In the genomic region with DNA sequence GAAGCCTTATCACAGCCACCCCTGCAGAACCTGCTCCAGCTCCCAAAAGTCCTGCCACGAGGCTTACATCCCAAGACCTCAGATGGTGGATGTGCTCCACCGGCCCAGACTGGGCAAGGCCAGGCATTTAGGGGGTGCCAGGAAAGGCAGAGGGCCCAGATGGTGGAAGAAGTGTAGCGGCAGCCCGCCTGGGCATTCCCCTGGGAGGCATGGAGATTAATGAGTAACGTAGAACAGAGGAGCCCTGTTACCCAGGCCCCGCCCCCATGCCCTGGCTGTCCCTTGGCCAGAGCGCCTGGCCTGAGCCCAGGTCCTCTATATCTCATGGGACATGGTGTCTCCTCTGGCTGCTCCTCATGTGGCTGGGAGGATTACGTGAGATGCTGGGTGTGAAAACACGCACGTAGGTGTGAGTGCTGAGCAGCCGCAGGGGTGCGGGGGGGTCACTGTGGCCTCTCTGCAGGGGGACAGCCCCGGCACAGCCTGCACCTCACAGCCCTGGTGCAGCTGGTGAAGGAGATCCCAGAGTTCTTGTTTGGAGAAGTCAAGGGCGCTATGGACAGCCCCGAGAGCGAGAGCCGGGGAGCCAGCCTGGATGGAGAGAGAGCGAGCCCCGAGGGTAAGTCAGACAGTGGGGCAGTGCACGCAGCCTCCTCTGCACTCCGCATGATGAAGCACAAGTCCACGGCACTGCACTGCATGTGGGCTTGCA, we compare ENCODE assay signal across 9 cellular contexts. TPM values are rescaled to one million over a fixed set of nuclear protein-coding genes. Genes with fewer than 3 reads are reported as not detected.
A peak's percentile ranks its signal among the peaks of the same experiment; 100 is the strongest.
DNase-seq lines count a peak whose midpoint lies in the region; ATAC-seq and TF ChIP-seq lines count a peak whose summit lies in the region.
"Had no signal": no experiment of that assay in that cellular context is flagged by ENCODE, and none has a peak within 500 bp of the region (broad histone marks: within the 10 kb centered on the region; RNA-seq: fewer than 3 reads in every experiment).

No MANE protein-coding gene starts in this region.

- H3K9me3 Mint-ChIP-seq in activated CD8-positive, alpha-beta memory T cell treated with anti-CD3 and anti-CD28 coated beads, Interleukin-2, amount 10 ng/mL, durations not matched to agents 7 days and 5 days (ENCODE audit: low read depth) = no peaks in the 10 kb centered on the region
- no peaks in the 10 kb centered on the region for H3K9me3 Mint-ChIP-seq in GM23338

- H3K9me2 ChIP-seq in GM23338 (ENCODE audit: insufficient read depth) = no peaks in the 10 kb centered on the region

- H3K4me2 ChIP-seq in GM23338 = no peak overlapping the region

- H4K20me1 ChIP-seq in GM23338 (replicated peaks; ENCODE audit: insufficient read depth) = no peaks in the 10 kb centered on the region; the same call in 1 of the 2 replicates

- peaks cover 4% of the 10 kb centered on the region in 2 donors for H3K4me1 ChIP-seq in left lung
- H3K4me1 ChIP-seq in upper lobe of left lung = peaks cover 1 to 8% (median 4%) of the 10 kb centered on the region in 4 donors
- H3K4me1 ChIP-seq in GM23338 (ENCODE audit: insufficient read depth) = no peaks in the 10 kb centered on the region; the same call in 1 of the 2 replicates

- H3K27ac Mint-ChIP-seq in activated CD8-positive, alpha-beta memory T cell treated with anti-CD3 and anti-CD28 coated beads, Interleukin-2, amount 10 ng/mL, durations not matched to agents 7 days and 5 days = no peak overlapping the region
- no peak overlapping the region for H3K27ac Mint-ChIP-seq in GM23338

- DNase-seq in activated CD8-positive, alpha-beta memory T cell treated with anti-CD3 and anti-CD28 coated beads, Interleukin-2, amount 50 U/mL, for 48 hours = peak; percentile 43
- no peak for DNase-seq in activated CD8-positive, alpha-beta memory T cell treated with anti-CD3 and anti-CD28 coated beads, Interleukin-2, amount 10 ng/mL, durations not matched to agents 7 days and 5 days
- DNase-seq in astrocyte of the hippocampus (ENCODE audit: low read depth, low spot score) (peak; percentile 34), left lung (peak in 1 of 2 donors; percentile 77), upper lobe of left lung (peak; percentile 21 to 64), erythroblast (lab: John Stamatoyannopoulos, UW) (no peak), GM23338 (ENCODE audit: low spot score) (no peak), dermis blood vessel endothelial cell (no peak)
- DNase-seq: KBM-7 had no signal

- no peak overlapping the region for H3K4me3 Mint-ChIP-seq in activated CD8-positive, alpha-beta memory T cell treated with anti-CD3 and anti-CD28 coated beads, Interleukin-2, amount 10 ng/mL, durations not matched to agents 7 days and 5 days
- H3K4me3 Mint-ChIP-seq in GM23338 = no peak overlapping the region

- no peaks in the 10 kb centered on the region for H3K27me3 ChIP-seq in left lung
- H3K27me3 ChIP-seq in upper lobe of left lung = no peaks in the 10 kb centered on the region
- H3K27me3 ChIP-seq in GM23338 (ENCODE audit: insufficient read depth) = no peaks in the 10 kb centered on the region

- H3K36me3 Mint-ChIP-seq in activated CD8-positive, alpha-beta memory T cell treated with anti-CD3 and anti-CD28 coated beads, Interleukin-2, amount 10 ng/mL, durations not matched to agents 7 days and 5 days = no peaks in the 10 kb centered on the region
- H3K36me3 Mint-ChIP-seq in GM23338 (ENCODE audit: low read depth) = peaks cover 18% of the 10 kb centered on the region

- H3K36me3 ChIP-seq in left lung (peaks cover 0 to 53% of the 10 kb centered on the region in 2 donors), upper lobe of left lung (peaks cover 0 to 50% (median 40%) of the 10 kb centered on the region in 4 donors), GM23338 (ENCODE audit: insufficient read depth) (no peaks in the 10 kb centered on the region)

- TF ChIP-seq CTCF in left lung (IDR thresholded peaks at IDR 0.05) (no peak), upper lobe of left lung (IDR thresholded peaks at IDR 0.05) (no peak), GM23338 (conservative IDR thresholded peaks at IDR 0.05; ENCODE audit: low read depth in 2 of 2) (no peak)

- H3K27me3 Mint-ChIP-seq in activated CD8-positive, alpha-beta memory T cell treated with anti-CD3 and anti-CD28 coated beads, Interleukin-2, amount 10 ng/mL, durations not matched to agents 7 days and 5 days = no peaks in the 10 kb centered on the region
- peaks cover 6% of the 10 kb centered on the region for H3K27me3 Mint-ChIP-seq in GM23338 (ENCODE audit: insufficient read depth, low read depth, poor library complexity)

- peaks cover 9% of the 10 kb centered on the region; the same call in 1 of the 2 replicates for H3K79me2 ChIP-seq in GM23338 (replicated peaks; ENCODE audit: insufficient read depth)

- no peak for TF ChIP-seq EP300 in upper lobe of left lung (IDR thresholded peaks at IDR 0.05)

- WGBS in upper lobe of left lung, 2 donors = 77 to 91% methylated on average over 7 to 22 of the region's 22 CpGs

- ATAC-seq in activated CD8-positive, alpha-beta memory T cell treated with anti-CD3 and anti-CD28 coated beads, Interleukin-2, amount 10 ng/mL, durations not matched to agents 7 days and 5 days = no peak
- peak; percentile 46 for ATAC-seq in left lung
- no peak for ATAC-seq in upper lobe of left lung (ENCODE audit: low FRiP score in 2 of 2)
- ATAC-seq in GM23338 = no peak

- H3K9me3 ChIP-seq in left lung (no peaks in the 10 kb centered on the region), upper lobe of left lung (no peaks in the 10 kb centered on the region)

- CTCF ChIA-PET in activated CD8-positive, alpha-beta memory T cell treated with anti-CD3 and anti-CD28 coated beads, Interleukin-2, amount 10 ng/mL, durations not matched to agents 7 days and 5 days (lab: Charles Lee) = no interaction called here

- H3K4me1 Mint-ChIP-seq in activated CD8-positive, alpha-beta memory T cell treated with anti-CD3 and anti-CD28 coated beads, Interleukin-2, amount 10 ng/mL, durations not matched to agents 7 days and 5 days = peaks cover 10% of the 10 kb centered on the region
- H3K4me1 Mint-ChIP-seq in GM23338 = peaks cover 7% of the 10 kb centered on the region

- TF ChIP-seq POLR2A in upper lobe of left lung (IDR thresholded peaks at IDR 0.05) = no peak
- TF ChIP-seq POLR2A in erythroblast (IDR thresholded peaks at IDR 0.05; ENCODE audit: low read length) = no peak

- no peak overlapping the region for H3K27ac ChIP-seq in left lung
- no peak overlapping the region for H3K27ac ChIP-seq in upper lobe of left lung
- no peak overlapping the region for H3K27ac ChIP-seq in GM23338 (ENCODE audit: low read depth)

- no peak overlapping the region for H3K4me3 ChIP-seq in left lung
- no peak overlapping the region for H3K4me3 ChIP-seq in upper lobe of left lung
- no peak overlapping the region for H3K4me3 ChIP-seq in GM23338

- intact Hi-C loops in left lung (cut with DNase I) = no loop called here

- no peaks in the 10 kb centered on the region for H3F3A ChIP-seq in GM23338 (replicated peaks; ENCODE audit: low read depth)

- no peak overlapping the region for H2AFZ ChIP-seq in GM23338

TF ChIP-seq in GM23338, 12 proteins besides CTCF, POLR2A, EP300 and RAD21 (continues in another document):
- TF ChIP-seq, protein P1, sequence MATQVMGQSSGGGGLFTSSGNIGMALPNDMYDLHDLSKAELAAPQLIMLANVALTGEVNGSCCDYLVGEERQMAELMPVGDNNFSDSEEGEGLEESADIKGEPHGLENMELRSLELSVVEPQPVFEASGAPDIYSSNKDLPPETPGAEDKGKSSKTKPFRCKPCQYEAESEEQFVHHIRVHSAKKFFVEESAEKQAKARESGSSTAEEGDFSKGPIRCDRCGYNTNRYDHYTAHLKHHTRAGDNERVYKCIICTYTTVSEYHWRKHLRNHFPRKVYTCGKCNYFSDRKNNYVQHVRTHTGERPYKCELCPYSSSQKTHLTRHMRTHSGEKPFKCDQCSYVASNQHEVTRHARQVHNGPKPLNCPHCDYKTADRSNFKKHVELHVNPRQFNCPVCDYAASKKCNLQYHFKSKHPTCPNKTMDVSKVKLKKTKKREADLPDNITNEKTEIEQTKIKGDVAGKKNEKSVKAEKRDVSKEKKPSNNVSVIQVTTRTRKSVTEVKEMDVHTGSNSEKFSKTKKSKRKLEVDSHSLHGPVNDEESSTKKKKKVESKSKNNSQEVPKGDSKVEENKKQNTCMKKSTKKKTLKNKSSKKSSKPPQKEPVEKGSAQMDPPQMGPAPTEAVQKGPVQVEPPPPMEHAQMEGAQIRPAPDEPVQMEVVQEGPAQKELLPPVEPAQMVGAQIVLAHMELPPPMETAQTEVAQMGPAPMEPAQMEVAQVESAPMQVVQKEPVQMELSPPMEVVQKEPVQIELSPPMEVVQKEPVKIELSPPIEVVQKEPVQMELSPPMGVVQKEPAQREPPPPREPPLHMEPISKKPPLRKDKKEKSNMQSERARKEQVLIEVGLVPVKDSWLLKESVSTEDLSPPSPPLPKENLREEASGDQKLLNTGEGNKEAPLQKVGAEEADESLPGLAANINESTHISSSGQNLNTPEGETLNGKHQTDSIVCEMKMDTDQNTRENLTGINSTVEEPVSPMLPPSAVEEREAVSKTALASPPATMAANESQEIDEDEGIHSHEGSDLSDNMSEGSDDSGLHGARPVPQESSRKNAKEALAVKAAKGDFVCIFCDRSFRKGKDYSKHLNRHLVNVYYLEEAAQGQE (IDR thresholded peaks at IDR 0.05; ENCODE audit: unreplicated experiment) = no peak

RNA-seq across cellular contexts. Expression of gene ZNF467, which starts 52.9 kb away (rescaled TPM):
- total RNA-seq in activated CD8-positive, alpha-beta memory T cell treated with anti-CD3 and anti-CD28 coated beads, Interleukin-2, amount 10 ng/mL, durations not matched to agents 7 days and 5 days = not detected
- total RNA-seq in left lung (10 to 100 TPM; 20.8 to 36.9 TPM), upper lobe of left lung (10 to 100 TPM in 5 of 6 donors, 1 to 10 TPM in 1; 8.2 to 41.2 (median 17.4) TPM), dermis blood vessel endothelial cell (4.8 and 12.7 TPM in 2 replicates)
- total RNA-seq in GM23338 (2014; rRNA removed; shearing (Covaris generic)) = 0.10 and 0.19 TPM in 2 replicates
- 0.30 and 0.40 TPM in 2 replicates for polyA plus RNA-seq in GM23338 (2016; fragmentation: Nextera tagmentation; extraction: Ambion mirVana)

Comparison
In these comparisons a context has a peak if more than half of its experiments do, and no peak if none do; other contexts are left out.
1. DNase-seq: peak in activated CD8-positive, alpha-beta memory T cell treated with anti-CD3 and anti-CD28 coated beads, Interleukin-2, amount 50 U/mL, for 48 hours (single experiment), astrocyte of the hippocampus (single experiment) and upper lobe of left lung (2 of 2); none in activated CD8-positive, alpha-beta memory T cell treated with anti-CD3 and anti-CD28 coated beads, Interleukin-2, amount 10 ng/mL, durations not matched to agents 7 days and 5 days (single experiment), erythroblast (0 of 2), GM23338 (single experiment) and dermis blood vessel endothelial cell (single experiment).